In genomic region chr12:56037161-56037560, GRCh38 we compare ENCODE assay signal across 1 cellular context.
TF ChIP-seq lines count a peak whose summit lies in the region.

No MANE protein-coding gene starts in this region.

TF ChIP-seq in GM23338, 12 proteins besides CTCF, POLR2A, EP300 and RAD21 (continued from another document):
- TF ChIP-seq REST (IDR thresholded peaks at IDR 0.05; ENCODE audit: unreplicated experiment) (no peak), ZNF462 (CRISPR knock-in tag; IDR thresholded peaks at IDR 0.05) (no peak), CREB1 (CRISPR knock-in tag; IDR thresholded peaks at IDR 0.05; ENCODE audit: low read depth) (no peak), ETS1 (IDR thresholded peaks at IDR 0.05) (no peak), EZH2phosphoT487 (IDR thresholded peaks at IDR 0.05; ENCODE audit: unreplicated experiment) (no peak), NANOG (IDR thresholded peaks at IDR 0.05; ENCODE audit: borderline replicate concordance) (no peak), STAT1 (IDR thresholded peaks at IDR 0.05; ENCODE audit: unreplicated experiment) (no peak)
